ENCODE assay signal across 1 cellular context in genomic region chr20:44204156-44204831, GRCh38.
TF ChIP-seq lines count a peak whose summit lies in the region.

No MANE protein-coding gene starts in this region.

TF ChIP-seq in endothelial cell of umbilical vein, 7 proteins besides CTCF, POLR2A, EP300 and RAD21:
- TF ChIP-seq JUN (IDR thresholded peaks at IDR 0.05; ENCODE audit: borderline replicate concordance, insufficient read depth, insufficient read length, low read depth) (peak; percentile 98), EZH2 (IDR thresholded peaks at IDR 0.05; ENCODE audit: borderline replicate concordance, low read depth, low read length, severe bottlenecking) (no peak), GATA2 (IDR thresholded peaks at IDR 0.05; ENCODE audit: insufficient read depth, insufficient read length, low read depth, low read length) (no peak), MAX (IDR thresholded peaks at IDR 0.05; ENCODE audit: insufficient read depth, insufficient read length) (no peak), POLR2AphosphoS5 (IDR thresholded peaks at IDR 0.05; ENCODE audit: insufficient read depth, low read depth, low read length) (no peak), FOS (IDR thresholded peaks at IDR 0.05; ENCODE audit: borderline replicate concordance, insufficient read depth, low read length) (peak; percentile 95)
